Comparison of ENCODE assay signal across 19 cellular contexts in the genomic region with DNA sequence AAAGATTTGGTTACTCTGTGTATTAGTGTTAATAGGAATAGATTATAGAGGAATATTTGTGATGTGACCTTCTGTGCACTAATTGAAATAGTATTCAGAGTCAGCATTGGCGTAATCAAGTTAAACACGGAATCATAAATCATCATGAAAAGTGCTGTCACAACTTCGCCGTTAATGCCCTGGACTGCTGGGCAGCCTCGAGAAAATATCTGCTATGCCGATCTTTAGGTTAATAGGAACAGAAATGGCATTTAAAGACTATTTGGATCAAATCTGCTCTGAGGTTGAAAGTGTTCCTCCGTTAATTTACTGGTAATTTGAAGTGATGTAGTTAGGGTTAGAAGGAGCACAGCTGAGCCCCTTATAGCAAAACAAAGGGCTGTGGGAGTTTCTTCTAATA.
DNase-seq lines count a peak whose midpoint lies in the region; FAIRE-seq and TF ChIP-seq lines count a peak whose summit lies in the region.
"Had no signal": no experiment of that assay in that cellular context is flagged by ENCODE, and none has a peak within 500 bp of the region (broad histone marks: within the 10 kb centered on the region; RNA-seq: fewer than 3 reads in every experiment).

No MANE protein-coding gene starts in this region.

- peak overlapping the region; percentile 80 for H3K4me2 ChIP-seq in astrocyte (ENCODE audit: low read length)
- H3K4me2 ChIP-seq in mesenchymal stem cell (ENCODE audit: low read length, poor library complexity, severe bottlenecking): peak overlapping the region; percentile 46

- H3K14ac ChIP-seq in mesenchymal stem cell (ENCODE audit: low read length in 2 of 2): no peak overlapping the region

- FAIRE-seq in astrocyte (lab: Jason Lieb, UNC): no peak
- FAIRE-seq: GM12892, H1 had no signal

- H3K4me3 ChIP-seq in astrocyte (ENCODE audit: insufficient read depth, low read depth, low read length): no peak overlapping the region
- H3K4me3 ChIP-seq in mesenchymal stem cell (ENCODE audit: insufficient read depth in 1 of 2, low read depth in 1 of 2, low read length in 2 of 2): no peak overlapping the region

- H2AFZ ChIP-seq in astrocyte (ENCODE audit: low read depth, low read length): no peak overlapping the region
- H2AFZ ChIP-seq in mesenchymal stem cell (ENCODE audit: low read depth, low read length): no peak overlapping the region

- H3K9ac ChIP-seq in astrocyte (ENCODE audit: low read length) (no peak overlapping the region), mesenchymal stem cell (ENCODE audit: low read length) (no peak overlapping the region)

- H2AK5ac ChIP-seq in mesenchymal stem cell (ENCODE audit: low read length, severe bottlenecking): no peak overlapping the region

- H3K27ac ChIP-seq in astrocyte (ENCODE audit: low read depth, low read length) (no peak overlapping the region), mesenchymal stem cell (ENCODE audit: low read length, poor library complexity, severe bottlenecking) (no peak overlapping the region)
- H3K27ac ChIP-seq: Peyer's patch had no signal

- no peak overlapping the region for H3K23ac ChIP-seq in mesenchymal stem cell (ENCODE audit: low read length in 2 of 2)

- no peak overlapping the region for H4K8ac ChIP-seq in mesenchymal stem cell (ENCODE audit: low read length)

- H4K20me1 ChIP-seq in astrocyte (ENCODE audit: insufficient read depth, low read length): no peaks in the 10 kb centered on the region

- H2BK15ac ChIP-seq in mesenchymal stem cell (ENCODE audit: low read depth, poor library complexity, severe bottlenecking): no peak overlapping the region

- peak overlapping the region; percentile 50 for H3K4me3 Mint-ChIP-seq in Calu3 (ENCODE audit: low read depth, unreplicated experiment)
- no peak overlapping the region for H3K4me3 Mint-ChIP-seq in astrocyte (ENCODE audit: unreplicated experiment)
- H3K4me3 Mint-ChIP-seq in activated CD4-positive, alpha-beta memory T cell treated with anti-CD3 and anti-CD28 coated beads for 36 hours: no peak overlapping the region

- no peak overlapping the region for H2BK120ac ChIP-seq in mesenchymal stem cell (ENCODE audit: low read depth, low read length)

- H3K27me3 Mint-ChIP-seq in Calu3 (ENCODE audit: unreplicated experiment): no peaks in the 10 kb centered on the region
- H3K27me3 Mint-ChIP-seq in astrocyte (ENCODE audit: low read depth, unreplicated experiment): no peaks in the 10 kb centered on the region
- no peaks in the 10 kb centered on the region for H3K27me3 Mint-ChIP-seq in activated CD4-positive, alpha-beta memory T cell treated with anti-CD3 and anti-CD28 coated beads for 36 hours
- H3K27me3 Mint-ChIP-seq: CD4-positive, CD25-positive, alpha-beta regulatory T cell had no signal

- no TSS peak for BruUV-seq in Calu3 (replicated peaks; lab: Mats Ljungman, UMichigan)

- H3K18ac ChIP-seq in mesenchymal stem cell (ENCODE audit: low read depth in 1 of 2, low read length in 2 of 2): no peak overlapping the region

- peaks cover 12% of the 10 kb centered on the region for H3K4me1 ChIP-seq in astrocyte (ENCODE audit: insufficient read depth, low read length)
- peaks cover 4% of the 10 kb centered on the region for H3K4me1 ChIP-seq in mesenchymal stem cell (ENCODE audit: control insufficient read depth, insufficient read depth, low read depth, low read length)
- H3K4me1 ChIP-seq: Peyer's patch had no signal

- intact Hi-C loops in Calu3 (cut with micrococcal nuclease; ENCODE audit: unreplicated experiment): no loop called here
- intact Hi-C loops in activated CD4-positive, alpha-beta memory T cell treated with anti-CD3 and anti-CD28 coated beads for 36 hours (cut with micrococcal nuclease): no loop called here

- H4K91ac ChIP-seq in mesenchymal stem cell (ENCODE audit: low read length): no peak overlapping the region

- CTCF ChIA-PET in Calu3 (lab: Charles Lee): no interaction called here
- CTCF ChIA-PET in activated CD4-positive, alpha-beta memory T cell treated with anti-CD3 and anti-CD28 coated beads for 36 hours (lab: Charles Lee): no interaction called here

- H3K79me2 ChIP-seq in astrocyte (ENCODE audit: insufficient read depth, low read length): no peaks in the 10 kb centered on the region

- no peaks in the 10 kb centered on the region for H3K79me1 ChIP-seq in mesenchymal stem cell (replicated peaks; ENCODE audit: low read length, poor library complexity, severe bottlenecking)

- H3K36me3 ChIP-seq in astrocyte (ENCODE audit: insufficient read depth, low read length) (no peaks in the 10 kb centered on the region), mesenchymal stem cell (ENCODE audit: control insufficient read depth in 1 of 2, insufficient read depth in 2 of 2, low read depth in 1 of 2, low read length in 2 of 2) (no peaks in the 10 kb centered on the region)
- H3K36me3 ChIP-seq: Peyer's patch had no signal

- DNase-seq in Calu3: no peak
- DNase-seq in NCI-H1417 treated with DMSO at 0.1 percent for 48 hours (lab: John Stamatoyannopoulos, UW): peak; percentile 83
- no peak for DNase-seq in astrocyte (ENCODE audit: low read depth)
- DNase-seq in mesenchymal stem cell: no peak
- no peak for DNase-seq in NCI-H1694 (lab: John Stamatoyannopoulos, UW)
- no peak for DNase-seq in activated CD4-positive, alpha-beta memory T cell treated with anti-CD3 and anti-CD28 coated beads for 36 hours
- DNase-seq in SW480 (ENCODE audit: low spot score): no peak
- DNase-seq: AML-193; CD4-positive, CD25-positive, alpha-beta regulatory T cell; DMS79; Karpas-422; MM.1S; NCI-H1436 treated with DMSO at 0.1 percent for 48 hours; NCI-H2107; NCI-H226; Peyer's patch; SHP77 had no signal

- H3K9me3 ChIP-seq in astrocyte (ENCODE audit: insufficient read depth, low read depth, low read length) (no peaks in the 10 kb centered on the region), mesenchymal stem cell (ENCODE audit: control insufficient read depth, low read length) (no peaks in the 10 kb centered on the region)
- H3K9me3 ChIP-seq: Peyer's patch had no signal

- POLR2A ChIA-PET in activated CD4-positive, alpha-beta memory T cell treated with anti-CD3 and anti-CD28 coated beads for 36 hours (lab: Charles Lee): no interaction called here

- H3K4ac ChIP-seq in mesenchymal stem cell (ENCODE audit: low read depth in 1 of 2, low read length in 2 of 2): no peak overlapping the region

- WGBS in mesenchymal stem cell: 95% methylated on average over 7 of the region's 7 CpGs

- H3K27ac Mint-ChIP-seq in Calu3 (ENCODE audit: unreplicated experiment) (no peak overlapping the region), astrocyte (ENCODE audit: unreplicated experiment) (no peak overlapping the region)
- no peak overlapping the region for H3K27ac Mint-ChIP-seq in activated CD4-positive, alpha-beta memory T cell treated with anti-CD3 and anti-CD28 coated beads for 36 hours
- H3K27ac Mint-ChIP-seq: CD4-positive, CD25-positive, alpha-beta regulatory T cell had no signal

- no peak for TF ChIP-seq CTCF in Calu3 (IDR thresholded peaks at IDR 0.05; ENCODE audit: unreplicated experiment)
- no peak for TF ChIP-seq CTCF in astrocyte (IDR thresholded peaks at IDR 0.05; ENCODE audit: insufficient read depth, low read depth, low read length)

- H2BK12ac ChIP-seq in mesenchymal stem cell (ENCODE audit: low read length in 2 of 2): no peak overlapping the region

- H3K9me3 Mint-ChIP-seq in Calu3 (ENCODE audit: low read depth, unreplicated experiment) (no peaks in the 10 kb centered on the region), astrocyte (ENCODE audit: unreplicated experiment) (no peaks in the 10 kb centered on the region)
- no peaks in the 10 kb centered on the region for H3K9me3 Mint-ChIP-seq in activated CD4-positive, alpha-beta memory T cell treated with anti-CD3 and anti-CD28 coated beads for 36 hours

- no peaks in the 10 kb centered on the region for H3K36me3 Mint-ChIP-seq in Calu3 (ENCODE audit: insufficient read depth, unreplicated experiment)
- no peaks in the 10 kb centered on the region for H3K36me3 Mint-ChIP-seq in astrocyte (ENCODE audit: low read depth, unreplicated experiment)
- H3K36me3 Mint-ChIP-seq in activated CD4-positive, alpha-beta memory T cell treated with anti-CD3 and anti-CD28 coated beads for 36 hours: no peaks in the 10 kb centered on the region
- H3K36me3 Mint-ChIP-seq: CD4-positive, CD25-positive, alpha-beta regulatory T cell had no signal

- H3K27me3 ChIP-seq in astrocyte (ENCODE audit: insufficient read depth, low read length) (no peaks in the 10 kb centered on the region), mesenchymal stem cell (ENCODE audit: control insufficient read depth in 1 of 2, insufficient read depth in 1 of 2, low read length in 2 of 2) (no peaks in the 10 kb centered on the region)
- H3K27me3 ChIP-seq: Peyer's patch had no signal

- no peaks in the 10 kb centered on the region for H3K4me1 Mint-ChIP-seq in Calu3 (ENCODE audit: low read depth, unreplicated experiment)
- H3K4me1 Mint-ChIP-seq in astrocyte (ENCODE audit: low read depth, unreplicated experiment): peaks cover 4% of the 10 kb centered on the region
- H3K4me1 Mint-ChIP-seq in activated CD4-positive, alpha-beta memory T cell treated with anti-CD3 and anti-CD28 coated beads for 36 hours (ENCODE audit: low read depth): no peaks in the 10 kb centered on the region
- H3K4me1 Mint-ChIP-seq: CD4-positive, CD25-positive, alpha-beta regulatory T cell had no signal

- H2BK5ac ChIP-seq in mesenchymal stem cell (ENCODE audit: low read depth, low read length, poor library complexity, severe bottlenecking): no peak overlapping the region
